22 cellular contexts compared by ENCODE assay signal in genomic region chr7:57772126-57772924, GRCh38.
DNase-seq lines count a peak whose midpoint lies in the region; ATAC-seq, FAIRE-seq and TF ChIP-seq lines count a peak whose summit lies in the region.
"Had no signal": no experiment of that assay in that cellular context is flagged by ENCODE, and none has a peak within 500 bp of the region (broad histone marks: within the 10 kb centered on the region; RNA-seq: fewer than 3 reads in every experiment).

No MANE protein-coding gene starts in this region.

- H3K27ac Mint-ChIP-seq in endothelial cell (ENCODE audit: unreplicated experiment), result no peak overlapping the region
- H3K27ac Mint-ChIP-seq in stimulated activated effector memory CD8-positive, alpha-beta T cell treated with anti-CD3 and anti-CD28 coated beads, Interleukin-12 subunit alpha, Interleukin-12 subunit beta, amount 100 ng/mL, for 72 hours, result no peak overlapping the region
- H3K27ac Mint-ChIP-seq: HFFc6 had no signal

- no peaks in the 10 kb centered on the region for H3K27me3 ChIP-seq in upper lobe of left lung

- H3K27ac ChIP-seq in upper lobe of left lung, result no peak overlapping the region

- 85 to 87% methylated on average over 15 to 42 of the region's 42 CpGs for WGBS in upper lobe of left lung, 2 donors

- peaks cover 0 to 51% (median 0%) of the 10 kb centered on the region in 4 donors for H3K9me3 ChIP-seq in upper lobe of left lung
- H3K9me3 ChIP-seq: HAP-1 had no signal

- H3K4me3 ChIP-seq in upper lobe of left lung, result no peak overlapping the region
- H3K4me3 ChIP-seq: GM12878, HAP-1 had no signal

- TF ChIP-seq CTCF in endothelial cell (IDR thresholded peaks at IDR 0.05; ENCODE audit: unreplicated experiment) (no peak), upper lobe of left lung (IDR thresholded peaks at IDR 0.05) (no peak), D721Med (IDR thresholded peaks at IDR 0.05; ENCODE audit: insufficient read depth, missing control alignments) (no peak)

- TF ChIP-seq POLR2A in upper lobe of left lung (IDR thresholded peaks at IDR 0.05), result no peak

- DNase-seq in NCI-H2227 (lab: John Stamatoyannopoulos, UW; ENCODE audit: unreplicated experiment), result peak; percentile 0
- DNase-seq in NCI-H2227 treated with DMSO at 0.1 percent for 48 hours (lab: John Stamatoyannopoulos, UW), result no peak
- DNase-seq in NCI-H1105 treated with DMSO at 0.1 percent for 48 hours (lab: John Stamatoyannopoulos, UW), result peak; percentile 83
- no peak for DNase-seq in endothelial cell (ENCODE audit: low spot score)
- DNase-seq in upper lobe of left lung, result peak in 1 of 2 donors; percentile 58
- DNase-seq in D721Med (ENCODE audit: insufficient read length, low spot score), result no peak
- no peak for DNase-seq in stimulated activated effector memory CD8-positive, alpha-beta T cell treated with anti-CD3 and anti-CD28 coated beads, Interleukin-12 subunit alpha, Interleukin-12 subunit beta, amount 100 ng/mL, for 72 hours (ENCODE audit: low spot score in 2 of 2)
- DNase-seq: EL, GDM1, GOT3, HFFc6, KBM-7, MV-4-11, NCI-H2029, NCI-H2171, NCI-H524, OCI-M1, SIG-M5 had no signal

- H3K27me3 Mint-ChIP-seq in endothelial cell (ENCODE audit: unreplicated experiment), result peaks cover 17% of the 10 kb centered on the region

- H3K36me3 Mint-ChIP-seq in endothelial cell (ENCODE audit: low read depth, unreplicated experiment), result peaks cover 25% of the 10 kb centered on the region
- no peaks in the 10 kb centered on the region for H3K36me3 Mint-ChIP-seq in stimulated activated effector memory CD8-positive, alpha-beta T cell treated with anti-CD3 and anti-CD28 coated beads, Interleukin-12 subunit alpha, Interleukin-12 subunit beta, amount 100 ng/mL, for 72 hours

- peaks cover 2% of the 10 kb centered on the region for H3K4me1 Mint-ChIP-seq in endothelial cell (ENCODE audit: unreplicated experiment)
- H3K4me1 Mint-ChIP-seq in stimulated activated effector memory CD8-positive, alpha-beta T cell treated with anti-CD3 and anti-CD28 coated beads, Interleukin-12 subunit alpha, Interleukin-12 subunit beta, amount 100 ng/mL, for 72 hours, result peaks cover 6% of the 10 kb centered on the region

- H3K4me1 ChIP-seq in upper lobe of left lung, result no peaks in the 10 kb centered on the region
- H3K4me1 ChIP-seq: HAP-1 had no signal

- no peaks in the 10 kb centered on the region for H3K36me3 ChIP-seq in upper lobe of left lung
- H3K36me3 ChIP-seq: HAP-1 had no signal

- H3K4me3 Mint-ChIP-seq in endothelial cell (ENCODE audit: unreplicated experiment), result peak overlapping the region; percentile 22
- no peak overlapping the region for H3K4me3 Mint-ChIP-seq in stimulated activated effector memory CD8-positive, alpha-beta T cell treated with anti-CD3 and anti-CD28 coated beads, Interleukin-12 subunit alpha, Interleukin-12 subunit beta, amount 100 ng/mL, for 72 hours
- H3K4me3 Mint-ChIP-seq: HFFc6 had no signal

- ATAC-seq in upper lobe of left lung (ENCODE audit: low FRiP score in 2 of 2), result peak; percentile 32 to 36
- ATAC-seq in stimulated activated effector memory CD8-positive, alpha-beta T cell treated with anti-CD3 and anti-CD28 coated beads, Interleukin-12 subunit alpha, Interleukin-12 subunit beta, amount 100 ng/mL, for 72 hours, result no peak
- ATAC-seq: GM12878 had no signal

- no peak for FAIRE-seq in D721Med (lab: Jason Lieb, UNC)
- FAIRE-seq: GM12878, HTR-8/SVneo, RCC 7860 had no signal

- peaks cover 62% of the 10 kb centered on the region for H3K9me3 Mint-ChIP-seq in endothelial cell (ENCODE audit: unreplicated experiment)
- peaks cover 32% of the 10 kb centered on the region for H3K9me3 Mint-ChIP-seq in stimulated activated effector memory CD8-positive, alpha-beta T cell treated with anti-CD3 and anti-CD28 coated beads, Interleukin-12 subunit alpha, Interleukin-12 subunit beta, amount 100 ng/mL, for 72 hours

- no peak for TF ChIP-seq EP300 in upper lobe of left lung (IDR thresholded peaks at IDR 0.05)

Comparison
In these comparisons a context has a peak if more than half of its experiments do, and no peak if none do; other contexts are left out.
1. DNase-seq: peak in NCI-H2227 (single experiment) and NCI-H1105 treated with DMSO at 0.1 percent for 48 hours (single experiment); none in NCI-H2227 treated with DMSO at 0.1 percent for 48 hours (single experiment), endothelial cell (single experiment), D721Med (single experiment) and stimulated activated effector memory CD8-positive, alpha-beta T cell treated with anti-CD3 and anti-CD28 coated beads, Interleukin-12 subunit alpha, Interleukin-12 subunit beta, amount 100 ng/mL, for 72 hours (0 of 2).